ENCODE assay signal across 8 cellular contexts in genomic region chr14:74913986-74914573, GRCh38. TPM values are rescaled to one million over a fixed set of nuclear protein-coding genes. Genes with fewer than 3 reads are reported as not detected.
DNase-seq lines count a peak whose midpoint lies in the region; ATAC-seq and TF ChIP-seq lines count a peak whose summit lies in the region.

No MANE protein-coding gene starts in this region.

- peaks cover 3% of the 10 kb centered on the region for H3K36me3 Mint-ChIP-seq in endodermal cell (ENCODE audit: low read depth)

- 76 to 79% methylated on average over 3 to 6 of the region's 6 CpGs for WGBS in endodermal cell (ENCODE audit: insufficient coverage in 1 of 2, insufficient read length in 1 of 2), 2 experiments
- WGBS in lung, 2 donors = 58 to 59% methylated on average over 6 of the region's 6 CpGs

- TF ChIP-seq CTCF in GM12874 (IDR thresholded peaks at IDR 0.05; ENCODE audit: insufficient read depth, low read depth, low read length) = peak; percentile 69
- peak; percentile 26 to 65 (median 58) for TF ChIP-seq CTCF in Peyer's patch (IDR thresholded peaks at IDR 0.05)
- TF ChIP-seq CTCF in endodermal cell (conservative IDR thresholded peaks at IDR 0.05) = peak; percentile 86
- TF ChIP-seq CTCF in lung (IDR thresholded peaks at IDR 0.05; ENCODE audit: control extremely low read depth, extremely low read depth) = peak; percentile 42

- no peaks in the 10 kb centered on the region for H3K36me3 ChIP-seq in Peyer's patch
- no peaks in the 10 kb centered on the region for H3K36me3 ChIP-seq in endodermal cell (ENCODE audit: control insufficient read depth, insufficient read depth, low read length)
- no peaks in the 10 kb centered on the region for H3K36me3 ChIP-seq in lung (ENCODE audit: control insufficient read depth in 2 of 2, insufficient read depth in 2 of 2, low read length in 2 of 2)

- H3K4me1 ChIP-seq in Peyer's patch (peaks cover 0 to 8% (median 0%) of the 10 kb centered on the region in 4 donors), endodermal cell (ENCODE audit: control insufficient read depth, insufficient read depth, low read length) (peaks cover 8% of the 10 kb centered on the region), lung (ENCODE audit: control insufficient read depth in 2 of 2, insufficient read depth in 2 of 2, low read length in 2 of 2) (peaks cover 0 to 7% of the 10 kb centered on the region in 2 donors)

- H3K4me3 Mint-ChIP-seq in endodermal cell = no peak overlapping the region

- no peak overlapping the region for H3K27ac Mint-ChIP-seq in endodermal cell

- no peak for TF ChIP-seq POLR2A in Peyer's patch (IDR thresholded peaks at IDR 0.05)

- no peak overlapping the region for H3K9ac ChIP-seq in endodermal cell (ENCODE audit: extremely low read depth, low read length, poor library complexity, severe bottlenecking)

- H3K9me3 ChIP-seq in Peyer's patch (no peaks in the 10 kb centered on the region), endodermal cell (ENCODE audit: control insufficient read depth, low read length) (no peaks in the 10 kb centered on the region), lung (ENCODE audit: control insufficient read depth in 2 of 2, insufficient read depth in 1 of 2, low read length in 1 of 2) (no peaks in the 10 kb centered on the region)

- peaks cover 4% of the 10 kb centered on the region for H3K4me1 Mint-ChIP-seq in endodermal cell

- H3K27ac ChIP-seq in Peyer's patch = peak overlapping the region in 2 of 4 donors; percentile 17 to 35
- no peak overlapping the region for H3K27ac ChIP-seq in endodermal cell (ENCODE audit: low read depth, low read length)
- H3K27ac ChIP-seq in lung (ENCODE audit: low read depth in 1 of 2, low read length in 1 of 2) = no peak overlapping the region

- no peaks in the 10 kb centered on the region for H3K27me3 Mint-ChIP-seq in endodermal cell (ENCODE audit: insufficient read depth)

- H3K4me3 ChIP-seq in Peyer's patch = no peak overlapping the region
- no peak overlapping the region for H3K4me3 ChIP-seq in endodermal cell (ENCODE audit: low read length)
- no peak overlapping the region for H3K4me3 ChIP-seq in lung

- H3K27me3 ChIP-seq in Peyer's patch = no peaks in the 10 kb centered on the region
- no peaks in the 10 kb centered on the region for H3K27me3 ChIP-seq in endodermal cell (ENCODE audit: control insufficient read depth, insufficient read depth, low read length, poor library complexity, severe bottlenecking)
- H3K27me3 ChIP-seq in lung (ENCODE audit: control insufficient read depth, insufficient read depth) = no peaks in the 10 kb centered on the region

- ATAC-seq in lung (ENCODE audit: insufficient read depth, low FRiP score) = no peak
- ATAC-seq in GM18498 (IDR thresholded peaks at IDR 0.05; ENCODE audit: unreplicated experiment) = no peak
- no peak for ATAC-seq in GM19395 (IDR thresholded peaks at IDR 0.05; ENCODE audit: unreplicated experiment)
- no peak for ATAC-seq in HG03159 (IDR thresholded peaks at IDR 0.05; ENCODE audit: unreplicated experiment)

- peak; percentile 86 for DNase-seq in AG08396 (ENCODE audit: low spot score)
- DNase-seq in Peyer's patch = peak in 1 of 3 donors; percentile 75
- peak; percentile 84 for DNase-seq in endodermal cell
- DNase-seq in lung (ENCODE audit: low spot score) = peak; percentile 59

- no peaks in the 10 kb centered on the region for H3K9me3 Mint-ChIP-seq in endodermal cell

RNA-seq across cellular contexts. Expression of gene RPS6KL1, which starts 9.0 kb away (rescaled TPM):
- 10 to 100 TPM in 1 of 4 donors, 1 to 10 TPM in 3; 4.2 to 12.7 (median 6.7) TPM for total RNA-seq in Peyer's patch
- 10 to 100 TPM in 1 of 2 donors, 1 to 10 TPM in 1; 4.4 to 10.4 TPM for total RNA-seq in endodermal cell
- 9.9 TPM for polyA plus RNA-seq in endodermal cell (2013, experiment 1 of 2)
- polyA plus RNA-seq in endodermal cell (2013, experiment 2 of 2) = 8.9 TPM
- total RNA-seq in lung = 10 to 100 TPM in 1 of 2 donors, 1 to 10 TPM in 1; 2.2 to 13.0 TPM
- 1 to 10 TPM; 2.3 to 6.3 TPM for polyA plus RNA-seq in lung

RNA-seq across cellular contexts. Expression of gene DLST, which starts 32.4 kb away (rescaled TPM):
- total RNA-seq in Peyer's patch (100 to 1,000 TPM; 128 to 163 (median 154) TPM), endodermal cell (100 to 1,000 TPM; 119 to 126 TPM), lung (10 to 100 TPM; 76.5 to 79.1 TPM)
- 84.7 TPM for polyA plus RNA-seq in endodermal cell (2013, experiment 1 of 2)
- 76.8 TPM for polyA plus RNA-seq in endodermal cell (2013, experiment 2 of 2)
- 10 to 100 TPM; 37.3 to 62.4 TPM for polyA plus RNA-seq in lung

RNA-seq across cellular contexts. Expression of gene PROX2, which starts 38.1 kb away (rescaled TPM):
- total RNA-seq in Peyer's patch (not detected), endodermal cell (not detected), lung (under 1 TPM in 1 of 2 donors, not detected in 1; 0.09 TPM)
- not detected for polyA plus RNA-seq in endodermal cell (2013, experiment 1 of 2)
- polyA plus RNA-seq in endodermal cell (2013, experiment 2 of 2) = not detected
- polyA plus RNA-seq in lung = under 1 TPM in 1 of 2 donors, not detected in 1; 0.01 TPM

RNA-seq across cellular contexts. Expression of gene PGF, which starts 41.3 kb away (rescaled TPM):
- 10 to 100 TPM in 2 of 4 donors, 1 to 10 TPM in 2; 7.3 to 28.1 (median 10.8) TPM for total RNA-seq in Peyer's patch
- total RNA-seq in endodermal cell = 1 to 10 TPM; 5.0 to 7.6 TPM
- 6.4 TPM for polyA plus RNA-seq in endodermal cell (2013, experiment 1 of 2)
- polyA plus RNA-seq in endodermal cell (2013, experiment 2 of 2) = 6.2 TPM
- 1 to 10 TPM; 4.9 to 8.7 TPM for total RNA-seq in lung
- polyA plus RNA-seq in lung = 1 to 10 TPM; 3.0 to 10.0 TPM
